In genomic region chr10:59586407-59586891, GRCh38 we compare ENCODE assay signal across 20 cellular contexts.
DNase-seq lines count a peak whose midpoint lies in the region; ATAC-seq, FAIRE-seq and TF ChIP-seq lines count a peak whose summit lies in the region.
"Had no signal": no experiment of that assay in that cellular context is flagged by ENCODE, and none has a peak within 500 bp of the region (broad histone marks: within the 10 kb centered on the region; RNA-seq: fewer than 3 reads in every experiment).

No MANE protein-coding gene starts in this region.

- POLR2A ChIA-PET in WTC11 (lab: Charles Lee) = interaction anchor here (0.6 to 0.7 kb wide), 3 partner anchors 53 to 616 kb away, joined by 4 to 7 read pairs (median 5); no protein-coding TSS in a partner anchor

- no peak overlapping the region for H3K4me3 Mint-ChIP-seq in WTC11
- no peak overlapping the region for H3K4me3 Mint-ChIP-seq in neural crest cell

- no peak for TF ChIP-seq POLR2A in H54 (IDR thresholded peaks at IDR 0.05; ENCODE audit: low read depth, low read length)

- H3K9me3 Mint-ChIP-seq in WTC11 = peaks cover 21% of the 10 kb centered on the region
- no peaks in the 10 kb centered on the region for H3K9me3 Mint-ChIP-seq in neural crest cell

- no peaks in the 10 kb centered on the region for H3K4me1 Mint-ChIP-seq in WTC11
- no peaks in the 10 kb centered on the region for H3K4me1 Mint-ChIP-seq in neural crest cell

- peaks cover 3% of the 10 kb centered on the region; the same call in 1 of the 2 replicates for H3K27me3 Mint-ChIP-seq in WTC11 (ENCODE audit: low read depth)
- no peaks in the 10 kb centered on the region for H3K27me3 Mint-ChIP-seq in neural crest cell (ENCODE audit: low read depth)

- H3K27ac ChIP-seq in foreskin keratinocyte = peak overlapping the region; percentile 50
- H3K27ac ChIP-seq: A549 had no signal

- CTCF ChIA-PET in WTC11 (lab: Charles Lee) = interaction anchor here (0.6 to 1.1 kb wide), 9 partner anchors 18 to 393 kb away, joined by 3 to 7 read pairs (median 3); no protein-coding TSS in a partner anchor

- in situ Hi-C loops in G401 (cut with HindIII; ENCODE audit: low sequenced_read_pairs) = no loop called here

- no peaks in the 10 kb centered on the region for H3K27me3 ChIP-seq in foreskin keratinocyte
- H3K27me3 ChIP-seq: MG63 had no signal

- H3K36me3 Mint-ChIP-seq in WTC11 (no peaks in the 10 kb centered on the region), neural crest cell (ENCODE audit: low read depth) (no peaks in the 10 kb centered on the region)

- TF ChIP-seq CTCF in WTC11 (IDR thresholded peaks at IDR 0.05) (no peak), foreskin keratinocyte (conservative IDR thresholded peaks at IDR 0.05) (no peak), neural crest cell (conservative IDR thresholded peaks at IDR 0.05) (no peak)

- DNase-seq in G401 (ENCODE audit: low spot score) = peak; percentile 8
- no peak for DNase-seq in WTC11 (ENCODE audit: low spot score)
- no peak for DNase-seq in foreskin keratinocyte
- DNase-seq in neural crest cell (ENCODE audit: low read depth, low spot score) = no peak
- DNase-seq in H54 (ENCODE audit: insufficient read length, low spot score) = no peak
- DNase-seq in NCI-H774 (lab: John Stamatoyannopoulos, UW) = no peak
- DNase-seq: Caco-2, KBM-7, MG63, NCI-H1105, NCI-H187 treated with DMSO at 0.1 percent for 48 hours, NCI-H2171, NCI-H446 treated with DMSO at 0.1 percent for 48 hours, Right ventricle myocardium superior had no signal

- H3K4me1 ChIP-seq in foreskin keratinocyte = no peaks in the 10 kb centered on the region
- H3K4me1 ChIP-seq: A549, Caco-2 had no signal

- FAIRE-seq in H54 (lab: Jason Lieb, UNC) = no peak
- FAIRE-seq: A549, G401.6, GM12892 had no signal

- H3K27ac Mint-ChIP-seq in WTC11 (no peak overlapping the region), neural crest cell (ENCODE audit: unreplicated experiment) (peak overlapping the region; percentile 29)

- ATAC-seq in WTC11 (peak; percentile 61), foreskin keratinocyte (no peak), GM18907 (IDR thresholded peaks at IDR 0.05; ENCODE audit: unreplicated experiment) (no peak), HG03039 (IDR thresholded peaks at IDR 0.05; ENCODE audit: unreplicated experiment) (no peak)
- ATAC-seq: A549, Panc1 had no signal

TF ChIP-seq in WTC11, 78 proteins besides CTCF, POLR2A, EP300 and RAD21:
- TF ChIP-seq RORB (CRISPR knock-in tag; IDR thresholded peaks at IDR 0.05) (no peak), NFYB (CRISPR knock-in tag; conservative IDR thresholded peaks at IDR 0.05; ENCODE audit: low read depth) (no peak), TCF7 (CRISPR knock-in tag; IDR thresholded peaks at IDR 0.05; ENCODE audit: low read depth) (no peak), ZSCAN18 (CRISPR knock-in tag; IDR thresholded peaks at IDR 0.05) (no peak)
